ENCODE assay signal across 8 cellular contexts in the genomic region with DNA sequence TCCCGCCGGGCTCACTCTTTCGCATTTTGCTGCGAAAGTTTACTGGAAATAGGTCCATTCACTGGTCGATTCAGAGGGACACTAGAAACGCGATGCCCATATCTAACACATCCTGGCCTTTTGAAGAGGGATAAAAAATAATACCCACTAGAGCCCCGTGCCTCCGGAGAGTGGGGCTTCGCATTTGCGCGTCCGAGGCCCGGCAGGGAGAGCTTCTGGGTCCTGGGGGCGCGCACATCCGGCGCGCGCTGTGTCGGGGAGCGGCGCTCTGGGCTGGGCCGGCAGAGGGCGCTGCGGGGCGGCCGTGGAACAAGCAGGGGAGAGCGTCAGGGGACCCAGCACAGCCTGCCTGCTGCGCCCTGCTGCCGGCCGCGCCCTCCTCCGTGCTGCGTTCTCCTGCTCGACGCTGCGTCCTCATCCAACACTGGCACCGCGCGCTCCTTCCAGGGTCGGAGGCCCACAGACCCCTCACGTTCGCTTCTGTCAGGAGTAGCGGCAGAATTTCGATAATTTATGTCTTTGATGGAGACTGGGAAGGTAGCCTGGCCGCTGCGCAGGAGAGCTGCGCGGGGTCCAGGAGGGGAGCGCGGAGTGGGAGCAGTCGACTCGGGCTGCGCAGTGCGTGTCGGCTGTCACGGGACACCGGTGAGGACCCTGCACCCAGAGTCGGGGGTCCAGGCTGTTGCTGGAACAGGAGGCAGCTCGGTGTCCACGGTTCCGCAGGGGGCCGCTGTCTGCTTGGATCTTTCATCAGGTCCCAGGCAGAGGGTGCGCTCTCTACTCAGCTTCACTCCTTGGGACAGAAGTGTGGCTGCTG. TPM values are rescaled to one million over a fixed set of nuclear protein-coding genes. Genes with fewer than 3 reads are reported as not detected.
DNase-seq lines count a peak whose midpoint lies in the region; ATAC-seq, FAIRE-seq and TF ChIP-seq lines count a peak whose summit lies in the region.

No MANE protein-coding gene starts in this region.

- DNase-seq in GM12891 (ENCODE audit: insufficient read length, low spot score) (peak; percentile 95), NAMALWA (ENCODE audit: low spot score) (peak; percentile 40), caudate nucleus (lab: John Stamatoyannopoulos, UW) (peak in 59 of 61 donors; percentile 8 to 83 (median 60)), islet precursor cell (peak; percentile 88), GF-D8 (lab: John Stamatoyannopoulos, UW) (no peak)
- peak; percentile 69 to 82 for DNase-seq in stimulated activated CD4-positive, alpha-beta T cell treated with anti-CD3 and anti-CD28 coated beads, Interleukin-12 subunit alpha, Interleukin-12 subunit beta, amount 100 ng/mL, for 24 hours (ENCODE audit: low read depth in 2 of 2)

- TF ChIP-seq POLR2A in GM12891 (IDR thresholded peaks at IDR 0.05; ENCODE audit: low read depth, low read length) = no peak

- ATAC-seq in HG02610 (IDR thresholded peaks at IDR 0.05; ENCODE audit: unreplicated experiment) = peak; percentile 98
- peak; percentile 95 to 97 for ATAC-seq in activated CD4-positive, CD25-positive, alpha-beta regulatory T cell treated with anti-CD3 and anti-CD28 coated beads, Interleukin-2, amount 50 U/mL, for 24 hours

- FAIRE-seq in GM12891 (lab: Jason Lieb, UNC) = peak; percentile 85

- H3K27ac ChIP-seq in caudate nucleus (ENCODE audit: low read depth, low read length) = peak overlapping the region; percentile 20

TF ChIP-seq in GM12891, 5 proteins besides CTCF, POLR2A, EP300 and RAD21:
- TF ChIP-seq POU2F2 (IDR thresholded peaks at IDR 0.05; ENCODE audit: low read depth, low read length) (no peak), PAX5 (IDR thresholded peaks at IDR 0.05; ENCODE audit: insufficient read depth, low read length, severe bottlenecking) (no peak), POLR2AphosphoS5 (IDR thresholded peaks at IDR 0.05; ENCODE audit: low read depth, low read length) (no peak), SPI1 (IDR thresholded peaks at IDR 0.05; ENCODE audit: low read depth, low read length) (no peak), TAF1 (IDR thresholded peaks at IDR 0.05; ENCODE audit: low read depth, low read length) (no peak)

RNA-seq across cellular contexts. Expression of gene ZNF32, which starts 41.5 kb away (rescaled TPM):
- polyA plus RNA-seq in GM12891 (2012; ENCODE audit: low read depth, missing spikeins) = 18.9 TPM
